ENCODE assay signal across 1 cellular context in the genomic region with DNA sequence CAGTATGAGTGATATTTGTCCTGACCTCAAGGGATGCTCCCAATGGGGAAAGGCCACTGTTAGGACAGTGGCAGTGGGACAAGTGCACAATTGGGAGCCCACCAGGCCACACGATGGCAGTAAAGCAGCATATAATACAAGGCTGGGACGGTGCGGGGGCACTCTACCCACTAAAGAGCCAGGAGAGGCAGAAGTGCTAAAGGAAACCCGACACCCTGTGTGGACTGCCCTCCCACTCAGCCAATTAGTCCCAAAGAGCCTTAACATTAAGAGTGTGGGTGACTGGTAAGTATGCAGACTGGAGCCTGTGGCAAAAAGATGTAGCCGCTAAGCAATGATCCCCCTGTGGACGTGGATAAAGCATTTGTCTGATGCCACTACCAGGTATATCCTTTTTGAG.
TF ChIP-seq lines count a peak whose summit lies in the region.

No MANE protein-coding gene starts in this region.

TF ChIP-seq in K562, 482 proteins besides CTCF, POLR2A, EP300 and RAD21 (continued from another document and continues in another):
- no peak for TF ChIP-seq ELK1 (CRISPR knock-in tag; IDR thresholded peaks at IDR 0.05)
- no peak for TF ChIP-seq ETV5 (CRISPR knock-in tag; IDR thresholded peaks at IDR 0.05; ENCODE audit: low read depth)
- TF ChIP-seq TCF3 (CRISPR knock-in tag; IDR thresholded peaks at IDR 0.05): no peak
- 0 out of 2 replicates have a peak, but pooled peaks have one; percentile 36 for TF ChIP-seq CC2D1A (IDR thresholded peaks at IDR 0.05)
- TF ChIP-seq EGR1 (conservative IDR thresholded peaks at IDR 0.05): peak; percentile 70
- TF ChIP-seq SP2 (IDR thresholded peaks at IDR 0.05; ENCODE audit: extremely low read depth, low read depth, low read length, poor library complexity, severe bottlenecking): peak; percentile 63
- TF ChIP-seq TARDBP (IDR thresholded peaks at IDR 0.05): no peak
- 0 out of 2 replicates have a peak, but pooled peaks have one; percentile 17 for TF ChIP-seq SNIP1 (IDR thresholded peaks at IDR 0.05; ENCODE audit: low read depth)
- no peak for TF ChIP-seq ZNF830 (CRISPR knock-in tag; IDR thresholded peaks at IDR 0.05)
- TF ChIP-seq CREM (IDR thresholded peaks at IDR 0.05; ENCODE audit: low read depth): peak; percentile 21; the same call in 1 of the 2 replicates
- TF ChIP-seq, protein P1, sequence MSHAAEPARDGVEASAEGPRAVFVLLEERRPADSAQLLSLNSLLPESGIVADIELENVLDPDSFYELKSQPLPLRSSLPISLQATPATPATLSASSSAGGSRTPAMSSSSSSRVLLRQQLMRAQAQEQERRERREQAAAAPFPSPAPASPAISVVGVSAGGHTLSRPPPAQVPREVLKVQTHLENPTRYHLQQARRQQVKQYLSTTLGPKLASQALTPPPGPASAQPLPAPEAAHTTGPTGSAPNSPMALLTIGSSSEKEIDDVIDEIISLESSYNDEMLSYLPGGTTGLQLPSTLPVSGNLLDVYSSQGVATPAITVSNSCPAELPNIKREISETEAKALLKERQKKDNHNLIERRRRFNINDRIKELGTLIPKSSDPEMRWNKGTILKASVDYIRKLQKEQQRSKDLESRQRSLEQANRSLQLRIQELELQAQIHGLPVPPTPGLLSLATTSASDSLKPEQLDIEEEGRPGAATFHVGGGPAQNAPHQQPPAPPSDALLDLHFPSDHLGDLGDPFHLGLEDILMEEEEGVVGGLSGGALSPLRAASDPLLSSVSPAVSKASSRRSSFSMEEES (CRISPR knock-in tag; IDR thresholded peaks at IDR 0.05): no peak
- 0 out of 2 replicates have a peak, but pooled peaks have one; percentile 25 for TF ChIP-seq ATF7 (IDR thresholded peaks at IDR 0.05)
- TF ChIP-seq MAZ (CRISPR knock-in tag; conservative IDR thresholded peaks at IDR 0.05 in 1 of 2, IDR thresholded peaks at IDR 0.05 in 1 of 2): peak in 1 of 2 experiments; percentile 84; a peak in 2 of 4 replicates
- no peak for TF ChIP-seq TAF9B (IDR thresholded peaks at IDR 0.05; ENCODE audit: partially characterized antibody)
- no peak for TF ChIP-seq U2AF2 (optimal IDR thresholded peaks at IDR 0.05; ENCODE audit: low read depth, low read length)
- no peak for TF ChIP-seq ZNF239 (CRISPR knock-in tag; IDR thresholded peaks at IDR 0.05)
- TF ChIP-seq ZBTB40 (IDR thresholded peaks at IDR 0.05): no peak
- no peak for TF ChIP-seq ZBTB40 (CRISPR knock-in tag; IDR thresholded peaks at IDR 0.05)
- no peak for TF ChIP-seq BRCA1 (IDR thresholded peaks at IDR 0.05)
- TF ChIP-seq BRCA1 (CRISPR knock-in tag; IDR thresholded peaks at IDR 0.05): no peak
- peak; percentile 50 for TF ChIP-seq HCFC1 (IDR thresholded peaks at IDR 0.05; ENCODE audit: low read depth, low read length)
- no peak for TF ChIP-seq MYNN (IDR thresholded peaks at IDR 0.05)
- TF ChIP-seq MYNN (CRISPR knock-in tag; IDR thresholded peaks at IDR 0.05): no peak
- TF ChIP-seq BDP1 (IDR thresholded peaks at IDR 0.05; ENCODE audit: insufficient read depth, insufficient read length): no peak
- TF ChIP-seq DPF2 (IDR thresholded peaks at IDR 0.05): 0 out of 2 replicates have a peak, but pooled peaks have one; percentile 16
- no peak for TF ChIP-seq CBFB (CRISPR knock-in tag; IDR thresholded peaks at IDR 0.05)
- peak; percentile 36; the same call in 1 of the 2 replicates for TF ChIP-seq CTBP1 (IDR thresholded peaks at IDR 0.05; ENCODE audit: borderline replicate concordance)
- no peak for TF ChIP-seq NR3C1 (CRISPR knock-in tag; IDR thresholded peaks at IDR 0.05)
- no peak for TF ChIP-seq ZFP1 (CRISPR knock-in tag; IDR thresholded peaks at IDR 0.05)
- no peak for TF ChIP-seq MEF2D (tag; conservative IDR thresholded peaks at IDR 0.05; ENCODE audit: low read depth)
- no peak for TF ChIP-seq BRD9 (IDR thresholded peaks at IDR 0.05; ENCODE audit: low read depth, partially characterized antibody)
- TF ChIP-seq TAF1 (IDR thresholded peaks at IDR 0.05; ENCODE audit: control insufficient read depth, extremely low read depth, insufficient read depth, low read length, severe bottlenecking): no peak
- TF ChIP-seq ZBTB11 (CRISPR knock-in tag; IDR thresholded peaks at IDR 0.05): no peak
- TF ChIP-seq, protein P2, sequence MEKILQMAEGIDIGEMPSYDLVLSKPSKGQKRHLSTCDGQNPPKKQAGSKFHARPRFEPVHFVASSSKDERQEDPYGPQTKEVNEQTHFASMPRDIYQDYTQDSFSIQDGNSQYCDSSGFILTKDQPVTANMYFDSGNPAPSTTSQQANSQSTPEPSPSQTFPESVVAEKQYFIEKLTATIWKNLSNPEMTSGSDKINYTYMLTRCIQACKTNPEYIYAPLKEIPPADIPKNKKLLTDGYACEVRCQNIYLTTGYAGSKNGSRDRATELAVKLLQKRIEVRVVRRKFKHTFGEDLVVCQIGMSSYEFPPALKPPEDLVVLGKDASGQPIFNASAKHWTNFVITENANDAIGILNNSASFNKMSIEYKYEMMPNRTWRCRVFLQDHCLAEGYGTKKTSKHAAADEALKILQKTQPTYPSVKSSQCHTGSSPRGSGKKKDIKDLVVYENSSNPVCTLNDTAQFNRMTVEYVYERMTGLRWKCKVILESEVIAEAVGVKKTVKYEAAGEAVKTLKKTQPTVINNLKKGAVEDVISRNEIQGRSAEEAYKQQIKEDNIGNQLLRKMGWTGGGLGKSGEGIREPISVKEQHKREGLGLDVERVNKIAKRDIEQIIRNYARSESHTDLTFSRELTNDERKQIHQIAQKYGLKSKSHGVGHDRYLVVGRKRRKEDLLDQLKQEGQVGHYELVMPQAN (IDR thresholded peaks at IDR 0.05; ENCODE audit: borderline replicate concordance): no peak
- no peak for TF ChIP-seq YY1 (IDR thresholded peaks at IDR 0.05; ENCODE audit: borderline replicate concordance in 1 of 3, control insufficient read depth in 1 of 3, extremely low read depth in 1 of 3, insufficient read depth in 3 of 3, insufficient read length in 1 of 3, insufficient replicate concordance in 2 of 3, low read depth in 1 of 3, low read length in 2 of 3)
